In genomic region chr4:6472008-6472386, GRCh38 we compare ENCODE assay signal across 1 cellular context.
TF ChIP-seq lines count a peak whose summit lies in the region.

No MANE protein-coding gene starts in this region.

TF ChIP-seq in endothelial cell of umbilical vein, 7 proteins besides CTCF, POLR2A, EP300 and RAD21:
- TF ChIP-seq POLR2AphosphoS5 (IDR thresholded peaks at IDR 0.05; ENCODE audit: insufficient read depth, low read depth, low read length) (no peak), EZH2 (IDR thresholded peaks at IDR 0.05; ENCODE audit: borderline replicate concordance, low read depth, low read length, severe bottlenecking) (peak; percentile 51), FOS (IDR thresholded peaks at IDR 0.05; ENCODE audit: borderline replicate concordance, insufficient read depth, low read length) (no peak)
TF ChIP-seq in endothelial cell of umbilical vein: peak in this region for 1.
